In genomic region chr1:56509713-56510641, GRCh38 we compare ENCODE assay signal across 16 cellular contexts.
DNase-seq lines count a peak whose midpoint lies in the region; ATAC-seq and TF ChIP-seq lines count a peak whose summit lies in the region.
"Had no signal": no experiment of that assay in that cellular context is flagged by ENCODE, and none has a peak within 500 bp of the region (broad histone marks: within the 10 kb centered on the region; RNA-seq: fewer than 3 reads in every experiment).

No MANE protein-coding gene starts in this region.

- no peaks in the 10 kb centered on the region for H3K36me3 ChIP-seq in neural cell (ENCODE audit: insufficient read depth, low read length)
- H3K36me3 ChIP-seq: SJCRH30 had no signal

- no peak for DNase-seq in CD14-positive monocyte (ENCODE audit: low spot score)
- peak; percentile 34 for DNase-seq in NCI-H69 (lab: John Stamatoyannopoulos, UW)
- DNase-seq in right cardiac atrium = no peak
- DNase-seq: activated CD4-positive, alpha-beta T cell treated with anti-CD3 and anti-CD28 coated beads for 4 hours; activated naive CD4-positive, alpha-beta T cell treated with Interleukin-2 at 50 U/mL for 16 hours; CD4-positive, CD25-positive, alpha-beta regulatory T cell; NCI-H1436; SJCRH30; stimulated activated CD4-positive, alpha-beta T cell treated with anti-CD3 and anti-CD28 coated beads, Interleukin-12 subunit alpha, Interleukin-12 subunit beta, amount 100 ng/mL, for 4 hours had no signal

- no peaks in the 10 kb centered on the region for H3K9me2 ChIP-seq in neural cell (ENCODE audit: insufficient read depth, low read length)

- TF ChIP-seq EP300 in neural cell (conservative IDR thresholded peaks at IDR 0.05; ENCODE audit: poor library complexity, severe bottlenecking) = no peak

- peak overlapping the region in 4 of 7 donors; percentile 6 to 60 (median 32) for H3K27ac Mint-ChIP-seq in CD14-positive monocyte
- H3K27ac Mint-ChIP-seq: stimulated activated memory B cell treated with anti-CD40 and anti-IgM and Interleukin-4, amounts not matched to agents 10 μg/mL and 1 μg/mL and 100 μg/mL, for 72 hours had no signal

- peaks cover 50% of the 10 kb centered on the region for H3K4me1 ChIP-seq in right cardiac atrium (ENCODE audit: control insufficient read depth, insufficient read depth, low read length)

- H3K27ac ChIP-seq in right cardiac atrium (ENCODE audit: low read length) = peak overlapping the region; percentile 75
- no peak overlapping the region for H3K27ac ChIP-seq in neural cell (ENCODE audit: low read length)
- H3K27ac ChIP-seq: esophagus muscularis mucosa, SJCRH30 had no signal

- H3K79me2 ChIP-seq in neural cell (replicated peaks; ENCODE audit: insufficient read depth, low read length) = no peaks in the 10 kb centered on the region

- peaks cover 5 to 17% of the 10 kb centered on the region in 2 donors for H3K36me3 Mint-ChIP-seq in CD14-positive monocyte
- H3K36me3 Mint-ChIP-seq: CD4-positive, CD25-positive, alpha-beta regulatory T cell had no signal

- intact Hi-C loops in CD14-positive monocyte (cut with micrococcal nuclease) (no loop called here), right cardiac atrium (cut with DNase I) (loop anchor here in 3 of 4 donors (5.0 to 10.0 kb wide), 2 partner anchors 65 to 67 kb away; partner anchors contain the start of gene PLPP3 (in 3 of the 3))

- no peak for TF ChIP-seq CTCF in CD14-positive monocyte (IDR thresholded peaks at IDR 0.05)
- no peak for TF ChIP-seq CTCF in neural cell (IDR thresholded peaks at IDR 0.05; ENCODE audit: poor library complexity, severe bottlenecking)

- no peak for TF ChIP-seq RAD21 in neural cell (conservative IDR thresholded peaks at IDR 0.05)

- no peaks in the 10 kb centered on the region for H3K27me3 ChIP-seq in right cardiac atrium (ENCODE audit: control insufficient read depth, insufficient read depth)
- no peaks in the 10 kb centered on the region for H3K27me3 ChIP-seq in neural cell (ENCODE audit: insufficient read depth, low read depth, low read length)
- H3K27me3 ChIP-seq: esophagus muscularis mucosa, SJCRH30 had no signal

- H4K20me1 ChIP-seq in neural cell (ENCODE audit: insufficient read depth) = no peaks in the 10 kb centered on the region

- peaks cover 62% of the 10 kb centered on the region for H3K4me1 Mint-ChIP-seq in CD14-positive monocyte
- H3K4me1 Mint-ChIP-seq: CD4-positive, CD25-positive, alpha-beta regulatory T cell had no signal

- peaks cover 0 to 7% (median 6%) of the 10 kb centered on the region in 3 donors for H3K27me3 Mint-ChIP-seq in CD14-positive monocyte (ENCODE audit: low read depth in 3 of 3)
- H3K27me3 Mint-ChIP-seq: CD4-positive, CD25-positive, alpha-beta regulatory T cell; stimulated activated memory B cell treated with anti-CD40 and anti-IgM and Interleukin-4, amounts not matched to agents 10 μg/mL and 1 μg/mL and 100 μg/mL, for 72 hours had no signal

- H3K9me3 Mint-ChIP-seq in CD14-positive monocyte = peaks cover 0 to 3% (median 0%) of the 10 kb centered on the region in 7 donors
- H3K9me3 Mint-ChIP-seq: stimulated activated memory B cell treated with anti-CD40 and anti-IgM and Interleukin-4, amounts not matched to agents 10 μg/mL and 1 μg/mL and 100 μg/mL, for 72 hours had no signal

- H3K9ac ChIP-seq in neural cell (ENCODE audit: low read length) = no peak overlapping the region

- no peak overlapping the region for H2AFZ ChIP-seq in neural cell (ENCODE audit: low read depth, low read length)

- 46% methylated on average over 13 of the region's 13 CpGs for WGBS in right cardiac atrium

- ATAC-seq in right cardiac atrium (no peak), HG02678 (IDR thresholded peaks at IDR 0.05; ENCODE audit: unreplicated experiment) (no peak), GM21619 (IDR thresholded peaks at IDR 0.05; ENCODE audit: unreplicated experiment) (no peak), GM18909 (IDR thresholded peaks at IDR 0.05; ENCODE audit: poor library complexity, unreplicated experiment) (no peak), HG03095 (IDR thresholded peaks at IDR 0.05; ENCODE audit: unreplicated experiment) (no peak)
- ATAC-seq: stimulated activated memory B cell treated with anti-CD40 and anti-IgM and Interleukin-4, amounts not matched to agents 10 μg/mL and 1 μg/mL and 100 μg/mL, for 72 hours had no signal

- no peak overlapping the region for H3K4me3 Mint-ChIP-seq in CD14-positive monocyte
- H3K4me3 Mint-ChIP-seq: CD4-positive, CD25-positive, alpha-beta regulatory T cell; stimulated activated memory B cell treated with anti-CD40 and anti-IgM and Interleukin-4, amounts not matched to agents 10 μg/mL and 1 μg/mL and 100 μg/mL, for 72 hours had no signal

- H3K4me3 ChIP-seq in right cardiac atrium (ENCODE audit: low read length) (no peak overlapping the region), neural cell (ENCODE audit: low read length) (no peak overlapping the region)
- H3K4me3 ChIP-seq: esophagus muscularis mucosa, SJCRH30 had no signal

- H3K9me3 ChIP-seq in right cardiac atrium (ENCODE audit: control insufficient read depth, low read length) (no peaks in the 10 kb centered on the region), neural cell (ENCODE audit: low read length) (no peaks in the 10 kb centered on the region)
- H3K9me3 ChIP-seq: esophagus muscularis mucosa, SJCRH30 had no signal

- H3F3A ChIP-seq in neural cell (ENCODE audit: insufficient read depth, low read length, poor library complexity, severe bottlenecking) = no peaks in the 10 kb centered on the region

- peak overlapping the region; percentile 20 for H3K4me2 ChIP-seq in neural cell (ENCODE audit: low read length)

TF ChIP-seq in neural cell, 6 proteins besides CTCF, POLR2A, EP300 and RAD21:
- TF ChIP-seq REST (IDR thresholded peaks at IDR 0.05; ENCODE audit: borderline replicate concordance) (no peak), SMC3 (conservative IDR thresholded peaks at IDR 0.05; ENCODE audit: poor library complexity) (no peak), POLR2AphosphoS5 (IDR thresholded peaks at IDR 0.05) (no peak), EZH2 (IDR thresholded peaks at IDR 0.05; ENCODE audit: borderline replicate concordance, insufficient read depth, low read length, poor library complexity, severe bottlenecking) (no peak), TAF1 (IDR thresholded peaks at IDR 0.05; ENCODE audit: low read depth) (no peak), MXI1 (conservative IDR thresholded peaks at IDR 0.05; ENCODE audit: poor library complexity, severe bottlenecking) (no peak)

Comparison
In these comparisons a context has a peak if more than half of its experiments do, and no peak if none do; other contexts are left out.
1. intact Hi-C loops: an anchor here in right cardiac atrium (5.0 to 10.0 kb wide); none called in CD14-positive monocyte.